ENCODE assay signal across 18 cellular contexts in genomic region chr13:40876020-40876738, GRCh38.
"Had no signal": no experiment of that assay in that cellular context is flagged by ENCODE, and none has a peak within 500 bp of the region (broad histone marks: within the 10 kb centered on the region; RNA-seq: fewer than 3 reads in every experiment).

No MANE protein-coding gene starts in this region.

- H3K27ac ChIP-seq: brain microvascular endothelial cell, dorsolateral prefrontal cortex, heart left ventricle, lower lobe of right lung, spleen had no signal

- H3K4me3 Mint-ChIP-seq: effector memory CD8-positive, alpha-beta T cell; T-helper 2 cell treated with Interferon-gamma antibody and Interleukin-4, amounts not matched to agents 5 μg/mL and 100 μg/mL, for 36 hours had no signal

- H3K27ac Mint-ChIP-seq: activated naive CD4-positive, alpha-beta T cell treated with anti-CD3 and anti-CD28 coated beads, Interleukin-2, amount 50 U/mL, for 72 hours; effector memory CD8-positive, alpha-beta T cell; naive B cell; T-helper 2 cell treated with Interferon-gamma antibody and Interleukin-4, amounts not matched to agents 5 μg/mL and 100 μg/mL, for 36 hours had no signal

- H3K27me3 Mint-ChIP-seq: effector memory CD8-positive, alpha-beta T cell; naive B cell had no signal

- DNase-seq: activated CD4-positive, alpha-beta T cell treated with anti-CD3 and anti-CD28 coated beads for 1 hour; activated CD4-positive, alpha-beta T cell treated with anti-CD3 and anti-CD28 coated beads, Interleukin-2, amount 50 U/mL, for 1 hour; activated gamma-delta T cell treated with Interleukin-2 at 50 U/mL for 16 hours; activated T-cell treated with anti-CD3 and anti-CD28 coated beads, Interleukin-2, amount 50 U/mL, for 1 hour; brain microvascular endothelial cell; central memory CD4-positive, alpha-beta T cell; dorsolateral prefrontal cortex; effector memory CD8-positive, alpha-beta T cell; heart left ventricle; lower lobe of right lung; naive B cell; nucleus accumbens; posterior cingulate gyrus; spleen; stimulated activated CD4-positive, alpha-beta T cell treated with anti-CD3 and anti-CD28 coated beads, Interleukin-4, amount 100 ng/mL, for 1 hour; stimulated activated naive CD4-positive, alpha-beta T cell treated with Interleukin-2 at 50 U/mL for 16 hours had no signal

- H3K4me1 Mint-ChIP-seq: naive B cell had no signal
